Comparison of ENCODE assay signal across 13 cellular contexts in genomic region chr13:107216046-107216715, GRCh38.
"Had no signal": no experiment of that assay in that cellular context is flagged by ENCODE, and none has a peak within 500 bp of the region (broad histone marks: within the 10 kb centered on the region; RNA-seq: fewer than 3 reads in every experiment).

No MANE protein-coding gene starts in this region.

- H3K4me1 Mint-ChIP-seq: activated CD4-positive, alpha-beta T cell treated with anti-CD3 and anti-CD28 coated beads, Interleukin-2, amount 10 ng/mL, durations not matched to agents 7 days and 5 days had no signal

- H3K4me3 Mint-ChIP-seq: activated CD4-positive, alpha-beta T cell treated with anti-CD3 and anti-CD28 coated beads, Interleukin-2, amount 10 ng/mL, durations not matched to agents 7 days and 5 days; activated naive CD4-positive, alpha-beta T cell treated with anti-CD3 and anti-CD28 coated beads for 36 hours; neural crest cell; stimulated activated naive CD8-positive, alpha-beta T cell treated with anti-CD3 and anti-CD28 coated beads, Interleukin-15, Interleukin-2, amounts not matched to agents 100 ng/mL and 50 ng/mL, for 24 hours had no signal

- ATAC-seq: gastrocnemius medialis, left ventricle myocardium superior had no signal

- H3K27me3 Mint-ChIP-seq: activated CD4-positive, alpha-beta T cell treated with anti-CD3 and anti-CD28 coated beads, Interleukin-2, amount 10 ng/mL, durations not matched to agents 7 days and 5 days had no signal

- H3K9me3 Mint-ChIP-seq: activated CD4-positive, alpha-beta T cell treated with anti-CD3 and anti-CD28 coated beads, Interleukin-2, amount 10 ng/mL, durations not matched to agents 7 days and 5 days; activated naive CD4-positive, alpha-beta T cell treated with anti-CD3 and anti-CD28 coated beads for 36 hours; neural crest cell had no signal

- H3K27ac Mint-ChIP-seq: activated CD4-positive, alpha-beta T cell treated with anti-CD3 and anti-CD28 coated beads, Interleukin-2, amount 10 ng/mL, durations not matched to agents 7 days and 5 days; activated naive CD4-positive, alpha-beta T cell treated with anti-CD3 and anti-CD28 coated beads for 36 hours; stimulated activated naive CD8-positive, alpha-beta T cell treated with anti-CD3 and anti-CD28 coated beads, Interleukin-15, Interleukin-2, amounts not matched to agents 100 ng/mL and 50 ng/mL, for 24 hours had no signal

- DNase-seq: activated CD4-positive, alpha-beta T cell treated with anti-CD3 and anti-CD28 coated beads, Interleukin-2, amount 10 ng/mL, durations not matched to agents 7 days and 5 days; activated CD8-positive, alpha-beta memory T cell treated with anti-CD3 and anti-CD28 coated beads for 24 hours; activated naive CD4-positive, alpha-beta T cell treated with anti-CD3 and anti-CD28 coated beads for 36 hours; effector CD4-positive, alpha-beta T cell; gastrocnemius medialis; left ventricle myocardium superior; ovary; stimulated activated CD4-positive, alpha-beta T cell treated with anti-CD3 and anti-CD28 coated beads, Interleukin-2, amount 100 ng/mL, for 48 hours; stimulated activated CD8-positive, alpha-beta memory T cell treated with anti-CD3 and anti-CD28 coated beads, Interleukin-4, amount 100 ng/mL, for 48 hours; T-helper 9 cell; upper lobe of left lung had no signal
